ENCODE assay signal across 13 cellular contexts in the genomic region with DNA sequence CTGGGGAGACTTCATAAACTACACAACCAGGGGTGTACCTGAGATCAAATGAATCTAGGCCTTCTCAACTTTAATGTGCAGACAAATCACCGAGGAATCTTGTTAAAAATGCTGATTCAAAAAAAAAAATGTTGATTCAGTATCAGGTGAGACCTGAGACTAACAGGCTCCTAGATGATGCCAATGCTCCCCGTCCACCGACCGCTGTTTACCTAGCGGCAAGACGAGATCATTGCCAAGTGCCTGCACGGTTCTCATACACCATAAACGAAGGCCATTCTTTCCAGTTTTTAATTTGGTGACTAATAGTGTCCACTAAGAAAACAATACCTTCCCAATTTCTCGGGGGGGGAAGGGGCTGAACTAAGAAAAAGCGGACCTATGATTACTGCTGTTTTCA. TPM values are rescaled to one million over a fixed set of nuclear protein-coding genes. Genes with fewer than 3 reads are reported as not detected.
A peak's percentile ranks its signal among the peaks of the same experiment; 100 is the strongest.
DNase-seq lines count a peak whose midpoint lies in the region; ATAC-seq and TF ChIP-seq lines count a peak whose summit lies in the region.
"Had no signal": no experiment of that assay in that cellular context is flagged by ENCODE, and none has a peak within 500 bp of the region (broad histone marks: within the 10 kb centered on the region; RNA-seq: fewer than 3 reads in every experiment).

No MANE protein-coding gene starts in this region.

- H3F3A ChIP-seq in GM23248 (ENCODE audit: insufficient read depth), result peaks cover 71% of the 10 kb centered on the region

- 63 to 65% methylated on average over 10 of the region's 10 CpGs for WGBS in GM23248 (ENCODE audit: low coverage in 1 of 2, low lambda C conversion rate in 2 of 2, missing lambda C conversion rate in 2 of 2), 2 experiments
- 65% methylated on average over 10 of the region's 10 CpGs for WGBS in hepatocyte (ENCODE audit: low lambda C conversion rate, missing lambda C conversion rate)

- in situ Hi-C loops in GM23248 (cut with MboI), result no loop called here

- intact Hi-C loops in OCI-LY7 (cut with micrococcal nuclease; ENCODE audit: unreplicated experiment), result loop anchor here (5.0 to 10.0 kb wide), 3 partner anchors 92 to 487 kb away; a partner anchor contains a TSS

- no peak for ATAC-seq in HG03571 (IDR thresholded peaks at IDR 0.05; ENCODE audit: unreplicated experiment)

- POLR2A ChIA-PET in OCI-LY7 (lab: Charles Lee), result interaction anchor here (1.3 kb wide), 1 partner anchor 10 kb away, joined by 4 read pairs; no protein-coding TSS in a partner anchor

- no peak overlapping the region for H3K4me3 ChIP-seq in BLaER1
- H3K4me3 ChIP-seq in GM23248, result peak overlapping the region; percentile 98; the same call in 1 of the 2 replicates
- H3K4me3 ChIP-seq in OCI-LY7 (ENCODE audit: low read depth, low read length, poor library complexity, severe bottlenecking), result no peak overlapping the region
- H3K4me3 ChIP-seq in hepatocyte, result no peak overlapping the region
- H3K4me3 ChIP-seq: adrenal gland had no signal

- H3K36me3 ChIP-seq in BLaER1, result no peaks in the 10 kb centered on the region
- H3K36me3 ChIP-seq in GM23248 (ENCODE audit: low read depth), result no peaks in the 10 kb centered on the region
- no peaks in the 10 kb centered on the region for H3K36me3 ChIP-seq in OCI-LY7 (ENCODE audit: insufficient read depth, low read length)
- H3K36me3 ChIP-seq in hepatocyte (replicated peaks; ENCODE audit: insufficient read depth, low read depth), result no peaks in the 10 kb centered on the region
- H3K36me3 ChIP-seq: adrenal gland had no signal

- H3K27ac ChIP-seq in BLaER1, result no peak overlapping the region
- H3K27ac ChIP-seq in GM23248, result no peak overlapping the region
- H3K27ac ChIP-seq in OCI-LY7 (ENCODE audit: low read depth, low read length, poor library complexity, severe bottlenecking), result no peak overlapping the region
- H3K27ac ChIP-seq in hepatocyte, result no peak overlapping the region
- no peak overlapping the region for H3K27ac ChIP-seq in substantia nigra (ENCODE audit: low read depth, low read length, poor library complexity, severe bottlenecking)
- H3K27ac ChIP-seq: adrenal gland had no signal

- H3K9me2 ChIP-seq in GM23248 (ENCODE audit: insufficient read depth) (no peaks in the 10 kb centered on the region), OCI-LY7 (ENCODE audit: insufficient read depth, low read length) (no peaks in the 10 kb centered on the region), hepatocyte (replicated peaks; ENCODE audit: insufficient read depth) (no peaks in the 10 kb centered on the region)

- H3K9ac ChIP-seq in BLaER1 (no peak overlapping the region; the same call in 1 of the 2 replicates), GM23248 (no peak overlapping the region)

- TF ChIP-seq CTCF in OCI-LY7 (conservative IDR thresholded peaks at IDR 0.05; ENCODE audit: low read length) (no peak), hepatocyte (IDR thresholded peaks at IDR 0.05; ENCODE audit: poor library complexity) (no peak)

- peaks cover 21% of the 10 kb centered on the region for H3K79me2 ChIP-seq in GM23248 (ENCODE audit: insufficient read depth)
- peaks cover 9% of the 10 kb centered on the region; the same call in 1 of the 2 replicates for H3K79me2 ChIP-seq in OCI-LY7 (ENCODE audit: insufficient read depth, low read depth, low read length)
- H3K79me2 ChIP-seq in hepatocyte, result peaks cover 8% of the 10 kb centered on the region

- H4K20me1 ChIP-seq in BLaER1 (no peaks in the 10 kb centered on the region), GM23248 (ENCODE audit: insufficient read depth) (no peaks in the 10 kb centered on the region), OCI-LY7 (ENCODE audit: insufficient read depth, low read length) (no peaks in the 10 kb centered on the region), hepatocyte (ENCODE audit: insufficient read depth, poor library complexity, severe bottlenecking) (no peaks in the 10 kb centered on the region)

- H3K4me2 ChIP-seq in BLaER1 (peak overlapping the region; percentile 90; the same call in 1 of the 2 replicates), GM23248 (ENCODE audit: unreplicated experiment) (peak overlapping the region; percentile 3), OCI-LY7 (ENCODE audit: low read length) (peak overlapping the region; percentile 87; the same call in 1 of the 2 replicates), hepatocyte (peak overlapping the region; percentile 7)

- H3K4me1 ChIP-seq in BLaER1 (peaks cover 71% of the 10 kb centered on the region), GM23248 (ENCODE audit: insufficient read depth) (peaks cover 59% of the 10 kb centered on the region), OCI-LY7 (ENCODE audit: insufficient read depth, low read length, poor library complexity, severe bottlenecking) (peaks cover 18% of the 10 kb centered on the region), hepatocyte (ENCODE audit: insufficient read depth) (peaks cover 19% of the 10 kb centered on the region)

- DNase-seq in GM23248 (no peak), OCI-LY7 (ENCODE audit: low spot score) (no peak), hepatocyte (ENCODE audit: low spot score) (no peak), cerebellum (ENCODE audit: low spot score) (no peak), substantia nigra (lab: John Stamatoyannopoulos, UW) (no peak)
- DNase-seq in central memory CD4-positive, alpha-beta T cell, result no peak
- DNase-seq: activated CD4-positive, alpha-beta memory T cell treated with anti-CD3 and anti-CD28 coated beads for 36 hours; adrenal gland; DMS153; naive B cell; NCI-H82 had no signal

- H2AFZ ChIP-seq in GM23248, result no peak overlapping the region
- H2AFZ ChIP-seq in OCI-LY7 (ENCODE audit: low read length), result no peak overlapping the region
- no peak overlapping the region for H2AFZ ChIP-seq in hepatocyte

- no TSS peak for BruUV-seq in OCI-LY7 (replicated peaks; lab: Mats Ljungman, UMichigan)

- H3K27me3 ChIP-seq in BLaER1, result no peaks in the 10 kb centered on the region
- no peaks in the 10 kb centered on the region for H3K27me3 ChIP-seq in GM23248 (replicated peaks; ENCODE audit: insufficient read depth)
- no peaks in the 10 kb centered on the region for H3K27me3 ChIP-seq in hepatocyte
- H3K27me3 ChIP-seq: adrenal gland had no signal

- CTCF ChIA-PET in OCI-LY7 (lab: Charles Lee; ENCODE audit: unreplicated experiment), result interaction anchor here (0.5 kb wide), 1 partner anchor 471 kb away, joined by 9 read pairs; no protein-coding TSS in a partner anchor

- no peaks in the 10 kb centered on the region for H3K9me3 ChIP-seq in BLaER1
- H3K9me3 ChIP-seq in GM23248 (ENCODE audit: low read depth), result no peaks in the 10 kb centered on the region
- no peaks in the 10 kb centered on the region for H3K9me3 ChIP-seq in OCI-LY7 (ENCODE audit: low read length)
- H3K9me3 ChIP-seq in hepatocyte (ENCODE audit: low read depth), result no peaks in the 10 kb centered on the region
- H3K9me3 ChIP-seq: adrenal gland had no signal

RNA-seq across cellular contexts. Expression of a gene that starts 2.5 kb away (rescaled TPM):
- total RNA-seq in GM23248 (2014; rRNA removed; shearing (Covaris generic)), result 1.6 and 2.4 TPM in 2 replicates
- polyA plus RNA-seq in GM23248 (2016; fragmentation: Nextera tagmentation; extraction: Ambion mirVana), result 2.4 and 2.8 TPM in 2 replicates
- 0.21 and 0.28 TPM in 2 replicates for total RNA-seq in OCI-LY7 (2014; rRNA removed; shearing (Covaris generic))
- 0.65 and 0.66 TPM in 2 replicates for total RNA-seq in OCI-LY7 (2022)
- 0.56 and 0.60 TPM in 2 replicates for total RNA-seq in hepatocyte
- 0.79 TPM in 1 of 2 replicates, not detected in the other for polyA plus RNA-seq in hepatocyte
- 6.1 TPM for total RNA-seq in cerebellum

Comparison
In these comparisons a context has a peak if more than half of its experiments do, and no peak if none do; other contexts are left out.
1. H3K4me2 ChIP-seq: peak in every context shown above with its lines; median percentile 90 in BLaER1; 87 in OCI-LY7; 7 in hepatocyte; 3 in GM23248.